In the genomic region with DNA sequence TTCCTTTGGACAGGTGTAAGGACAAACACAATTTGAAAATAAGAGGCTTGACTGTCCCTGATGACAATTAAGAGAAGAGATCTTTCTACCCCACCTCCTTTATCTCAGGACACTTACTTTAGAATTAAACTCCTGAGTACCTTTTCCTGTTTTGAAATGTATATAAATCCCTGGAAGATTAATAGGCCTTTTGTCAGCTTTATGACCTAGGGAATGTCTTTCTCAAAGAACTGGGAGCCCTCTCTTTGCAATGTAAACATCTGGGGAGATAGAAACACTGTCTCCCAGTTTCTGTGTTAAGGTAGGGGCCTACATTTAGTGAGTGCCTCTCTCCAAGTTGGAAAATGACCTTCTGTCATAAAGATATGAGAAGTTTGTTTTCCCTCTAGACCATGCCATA, we compare ENCODE assay signal across 25 cellular contexts.
"Had no signal": no experiment of that assay in that cellular context is flagged by ENCODE, and none has a peak within 500 bp of the region (broad histone marks: within the 10 kb centered on the region; RNA-seq: fewer than 3 reads in every experiment).

No MANE protein-coding gene starts in this region.

- H3K27ac Mint-ChIP-seq: activated B cell treated with CpG ODN at 0.5 μM for 24 hours; activated CD8-positive, alpha-beta T cell treated with anti-CD3 and anti-CD28 coated beads for 36 hours; activated naive CD4-positive, alpha-beta T cell treated with anti-CD3 and anti-CD28 coated beads, Interleukin-2, amount 50 U/mL, for 24 hours; activated T-helper 17 cell treated with anti-CD3 and anti-CD28 coated beads, Interleukin-2, amount 50 U/mL, for 72 hours; dendritic cell treated with granulocyte-macrophage colony-stimulating factor and Interleukin-4, amounts not matched to agents 40 ng/mL and 50 ng/mL, for 4 days; stimulated activated effector memory CD8-positive, alpha-beta T cell treated with anti-CD3 and anti-CD28 coated beads, Interleukin-12 subunit alpha, Interleukin-12 subunit beta, amount 100 ng/mL, for 72 hours; stimulated activated naive CD8-positive, alpha-beta T cell treated with anti-CD3 and anti-CD28 coated beads, Interleukin-15, Interleukin-2, amounts not matched to agents 100 ng/mL and 50 ng/mL, for 24 hours; type B pancreatic cell had no signal

- H3K4me3 Mint-ChIP-seq: activated B cell treated with CpG ODN at 0.5 μM for 24 hours; activated CD8-positive, alpha-beta T cell treated with anti-CD3 and anti-CD28 coated beads for 36 hours; activated naive CD4-positive, alpha-beta T cell treated with anti-CD3 and anti-CD28 coated beads, Interleukin-2, amount 50 U/mL, for 24 hours; activated T-cell treated with anti-CD3 and anti-CD28 coated beads, Interleukin-2, amount 50 U/mL, for 4 hours; activated T-helper 17 cell treated with anti-CD3 and anti-CD28 coated beads, Interleukin-2, amount 50 U/mL, for 72 hours; central memory CD8-positive, alpha-beta T cell; dendritic cell treated with granulocyte-macrophage colony-stimulating factor and Interleukin-4, amounts not matched to agents 40 ng/mL and 50 ng/mL, for 4 days; nephron; stimulated activated effector memory CD8-positive, alpha-beta T cell treated with anti-CD3 and anti-CD28 coated beads, Interleukin-12 subunit alpha, Interleukin-12 subunit beta, amount 100 ng/mL, for 72 hours; stimulated activated naive CD8-positive, alpha-beta T cell treated with anti-CD3 and anti-CD28 coated beads, Interleukin-15, Interleukin-2, amounts not matched to agents 100 ng/mL and 50 ng/mL, for 24 hours; type B pancreatic cell had no signal

- ATAC-seq: activated CD8-positive, alpha-beta T cell treated with anti-CD3 and anti-CD28 coated beads for 36 hours; activated T-cell treated with anti-CD3 and anti-CD28 coated beads, Interleukin-2, amount 50 U/mL, for 4 hours; activated T-helper 17 cell treated with anti-CD3 and anti-CD28 coated beads, Interleukin-2, amount 50 U/mL, for 72 hours; sciatic nerve; stimulated activated effector memory CD8-positive, alpha-beta T cell treated with anti-CD3 and anti-CD28 coated beads, Interleukin-12 subunit alpha, Interleukin-12 subunit beta, amount 100 ng/mL, for 72 hours had no signal

- H3K4me1 ChIP-seq: prostate gland, uterus had no signal

- H3K27me3 ChIP-seq: esophagus squamous epithelium, ovary, uterus had no signal

- H3K9me3 ChIP-seq: esophagus squamous epithelium, ovary, prostate gland, uterus had no signal

- H3K9me3 Mint-ChIP-seq: activated B cell treated with CpG ODN at 0.5 μM for 24 hours; activated CD8-positive, alpha-beta T cell treated with anti-CD3 and anti-CD28 coated beads for 36 hours; activated naive CD4-positive, alpha-beta T cell treated with anti-CD3 and anti-CD28 coated beads, Interleukin-2, amount 50 U/mL, for 24 hours; activated T-cell treated with anti-CD3 and anti-CD28 coated beads, Interleukin-2, amount 50 U/mL, for 4 hours; activated T-helper 17 cell treated with anti-CD3 and anti-CD28 coated beads, Interleukin-2, amount 50 U/mL, for 72 hours; central memory CD8-positive, alpha-beta T cell; stimulated activated effector memory CD8-positive, alpha-beta T cell treated with anti-CD3 and anti-CD28 coated beads, Interleukin-12 subunit alpha, Interleukin-12 subunit beta, amount 100 ng/mL, for 72 hours had no signal

- H3K36me3 ChIP-seq: esophagus squamous epithelium, ovary, prostate gland, uterus had no signal

- H3K27ac ChIP-seq: epithelial cell of prostate, esophagus squamous epithelium, ovary, prostate gland, skin epidermis, uterus had no signal

- H3K36me3 Mint-ChIP-seq: activated naive CD4-positive, alpha-beta T cell treated with anti-CD3 and anti-CD28 coated beads, Interleukin-2, amount 50 U/mL, for 24 hours; stimulated activated effector memory CD8-positive, alpha-beta T cell treated with anti-CD3 and anti-CD28 coated beads, Interleukin-12 subunit alpha, Interleukin-12 subunit beta, amount 100 ng/mL, for 72 hours had no signal

- H3K4me1 Mint-ChIP-seq: activated B cell treated with CpG ODN at 0.5 μM for 24 hours; activated naive CD4-positive, alpha-beta T cell treated with anti-CD3 and anti-CD28 coated beads, Interleukin-2, amount 50 U/mL, for 24 hours; activated T-helper 17 cell treated with anti-CD3 and anti-CD28 coated beads, Interleukin-2, amount 50 U/mL, for 72 hours; central memory CD8-positive, alpha-beta T cell; nephron; stimulated activated effector memory CD8-positive, alpha-beta T cell treated with anti-CD3 and anti-CD28 coated beads, Interleukin-12 subunit alpha, Interleukin-12 subunit beta, amount 100 ng/mL, for 72 hours had no signal

- DNase-seq: activated B cell treated with CpG ODN at 0.5 μM for 24 hours; activated CD4-positive, alpha-beta T cell treated with anti-CD3 and anti-CD28 coated beads, Interleukin-2, amount 50 U/mL, for 1 hour; activated CD8-positive, alpha-beta T cell treated with anti-CD3 and anti-CD28 coated beads for 36 hours; activated T-cell treated with anti-CD3 and anti-CD28 coated beads, Interleukin-2, amount 50 U/mL, for 4 hours; anterior cingulate cortex; esophagus squamous epithelium; islet precursor cell; mammary epithelial cell; ovary; retina; stimulated activated CD4-positive, alpha-beta T cell treated with anti-CD3 and anti-CD28 coated beads, Interleukin-4, amount 100 ng/mL, for 24 hours; substantia nigra; uterus had no signal

- H3K4me3 ChIP-seq: esophagus squamous epithelium, ovary, prostate gland, skin epidermis, uterus had no signal

- H3K27me3 Mint-ChIP-seq: activated B cell treated with CpG ODN at 0.5 μM for 24 hours; activated CD8-positive, alpha-beta T cell treated with anti-CD3 and anti-CD28 coated beads for 36 hours; activated naive CD4-positive, alpha-beta T cell treated with anti-CD3 and anti-CD28 coated beads, Interleukin-2, amount 50 U/mL, for 24 hours; activated T-helper 17 cell treated with anti-CD3 and anti-CD28 coated beads, Interleukin-2, amount 50 U/mL, for 72 hours; central memory CD8-positive, alpha-beta T cell; dendritic cell treated with granulocyte-macrophage colony-stimulating factor and Interleukin-4, amounts not matched to agents 40 ng/mL and 50 ng/mL, for 4 days; stimulated activated naive CD8-positive, alpha-beta T cell treated with anti-CD3 and anti-CD28 coated beads, Interleukin-15, Interleukin-2, amounts not matched to agents 100 ng/mL and 50 ng/mL, for 24 hours; type B pancreatic cell had no signal
